10 cellular contexts compared by ENCODE assay signal in the genomic region with DNA sequence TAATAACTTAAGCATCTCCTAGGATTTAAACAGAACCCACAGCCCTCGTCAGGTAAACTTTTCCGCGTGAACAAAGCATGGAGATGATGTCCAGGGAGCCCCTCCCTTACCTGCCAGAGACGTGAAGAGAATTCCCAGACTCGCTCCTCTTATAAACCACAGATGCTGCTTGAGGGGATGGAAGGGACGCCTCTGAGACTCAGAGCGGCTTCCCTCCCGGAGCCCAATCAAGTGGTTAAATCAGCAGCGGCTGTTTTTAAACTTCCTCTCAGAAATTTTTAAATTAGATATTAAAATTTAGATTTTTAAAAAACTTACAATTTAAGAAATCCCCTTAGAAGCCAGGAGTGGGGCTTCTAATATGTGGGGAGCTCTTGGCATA.
DNase-seq lines count a peak whose midpoint lies in the region; ATAC-seq and TF ChIP-seq lines count a peak whose summit lies in the region.
"Had no signal": no experiment of that assay in that cellular context is flagged by ENCODE, and none has a peak within 500 bp of the region (broad histone marks: within the 10 kb centered on the region; RNA-seq: fewer than 3 reads in every experiment).

No MANE protein-coding gene starts in this region.

- peak overlapping the region; percentile 97 for H3K27ac Mint-ChIP-seq in activated CD8-positive, alpha-beta T cell treated with anti-CD3 and anti-CD28 coated beads, Interleukin-2, amount 10 ng/mL, durations not matched to agents 7 days and 5 days

- no peak for DNase-seq in activated CD8-positive, alpha-beta T cell treated with anti-CD3 and anti-CD28 coated beads, Interleukin-2, amount 10 ng/mL, durations not matched to agents 7 days and 5 days
- DNase-seq in mesenchymal stem cell (no peak), germinal center (ENCODE audit: low spot score) (no peak), PC-9 (no peak), NCI-H2029 (lab: John Stamatoyannopoulos, UW) (no peak)
- DNase-seq: Karpas-422 had no signal

- H3K79me1 ChIP-seq in mesenchymal stem cell (replicated peaks; ENCODE audit: low read length, poor library complexity, severe bottlenecking): peaks cover 57% of the 10 kb centered on the region

- H3K79me2 ChIP-seq in ACC112 (ENCODE audit: control insufficient read depth, insufficient read depth, low read length, unreplicated experiment): peaks cover 53% of the 10 kb centered on the region
- H3K79me2 ChIP-seq in PC-9 (ENCODE audit: low read depth): no peaks in the 10 kb centered on the region

- H2AFZ ChIP-seq in ACC112 (ENCODE audit: low read length, unreplicated experiment): no peak overlapping the region
- no peak overlapping the region for H2AFZ ChIP-seq in mesenchymal stem cell (ENCODE audit: low read depth, low read length)
- H2AFZ ChIP-seq in PC-9: no peak overlapping the region

- H3K9ac ChIP-seq in mesenchymal stem cell (ENCODE audit: low read length): peak overlapping the region; percentile 77

- H3K4me1 ChIP-seq in ACC112 (ENCODE audit: control insufficient read depth, insufficient read depth, low read length, unreplicated experiment): peaks cover 27% of the 10 kb centered on the region
- peaks cover 28% of the 10 kb centered on the region for H3K4me1 ChIP-seq in mesenchymal stem cell (ENCODE audit: control insufficient read depth, insufficient read depth, low read depth, low read length)
- no peaks in the 10 kb centered on the region for H3K4me1 ChIP-seq in PC-9 (replicated peaks; ENCODE audit: insufficient read depth)

- H3K18ac ChIP-seq in mesenchymal stem cell (ENCODE audit: low read depth in 1 of 2, low read length in 2 of 2): peak overlapping the region in 1 of 2 experiments; percentile 59

- no peak overlapping the region for H3K4ac ChIP-seq in mesenchymal stem cell (ENCODE audit: low read depth in 1 of 2, low read length in 2 of 2)

- no TSS peak for BruUV-seq in PC-9 (replicated peaks; lab: Mats Ljungman, UMichigan)

- peaks cover 76% of the 10 kb centered on the region for H3K4me1 Mint-ChIP-seq in activated CD8-positive, alpha-beta T cell treated with anti-CD3 and anti-CD28 coated beads, Interleukin-2, amount 10 ng/mL, durations not matched to agents 7 days and 5 days (ENCODE audit: low read depth)

- H3K4me3 ChIP-seq in ACC112 (ENCODE audit: low read depth, low read length) (no peak overlapping the region), mesenchymal stem cell (ENCODE audit: insufficient read depth in 1 of 2, low read depth in 1 of 2, low read length in 2 of 2) (no peak overlapping the region), PC-9 (no peak overlapping the region)

- intact Hi-C loops in PC-9 (cut with micrococcal nuclease; ENCODE audit: unreplicated experiment): no loop called here

- peak; percentile 1 for ATAC-seq in GM19035 (IDR thresholded peaks at IDR 0.05; ENCODE audit: unreplicated experiment)
- peak; percentile 6 for ATAC-seq in activated CD8-positive, alpha-beta T cell treated with anti-CD3 and anti-CD28 coated beads, Interleukin-2, amount 10 ng/mL, durations not matched to agents 7 days and 5 days
- no peak for ATAC-seq in HG02763 (IDR thresholded peaks at IDR 0.05; ENCODE audit: unreplicated experiment)
- ATAC-seq: Right ventricle myocardium inferior had no signal

- H3K4me2 ChIP-seq in mesenchymal stem cell (ENCODE audit: low read length, poor library complexity, severe bottlenecking) (no peak overlapping the region), PC-9 (no peak overlapping the region)

- H3K23ac ChIP-seq in mesenchymal stem cell (ENCODE audit: low read length in 2 of 2): no peak overlapping the region

- peak overlapping the region; percentile 56 for H3K4me3 Mint-ChIP-seq in activated CD8-positive, alpha-beta T cell treated with anti-CD3 and anti-CD28 coated beads, Interleukin-2, amount 10 ng/mL, durations not matched to agents 7 days and 5 days

- no peaks in the 10 kb centered on the region; the same call in 1 of the 2 replicates for H3K9me2 ChIP-seq in PC-9 (ENCODE audit: insufficient read depth)

- no peak overlapping the region for H4K8ac ChIP-seq in mesenchymal stem cell (ENCODE audit: low read length)

- no peaks in the 10 kb centered on the region for H3K27me3 Mint-ChIP-seq in activated CD8-positive, alpha-beta T cell treated with anti-CD3 and anti-CD28 coated beads, Interleukin-2, amount 10 ng/mL, durations not matched to agents 7 days and 5 days (ENCODE audit: low read depth)

- H3K27ac ChIP-seq in ACC112 (ENCODE audit: low read depth, low read length): peak overlapping the region; percentile 74
- peak overlapping the region; percentile 68 for H3K27ac ChIP-seq in mesenchymal stem cell (ENCODE audit: low read length, poor library complexity, severe bottlenecking)
- no peak overlapping the region for H3K27ac ChIP-seq in PC-9

- H3K14ac ChIP-seq in mesenchymal stem cell (ENCODE audit: low read length in 2 of 2): no peak overlapping the region

- H2BK15ac ChIP-seq in mesenchymal stem cell (ENCODE audit: low read depth, poor library complexity, severe bottlenecking): no peak overlapping the region

- no peaks in the 10 kb centered on the region for H3K9me3 Mint-ChIP-seq in activated CD8-positive, alpha-beta T cell treated with anti-CD3 and anti-CD28 coated beads, Interleukin-2, amount 10 ng/mL, durations not matched to agents 7 days and 5 days (ENCODE audit: insufficient read depth)

- no peak overlapping the region for H2BK120ac ChIP-seq in mesenchymal stem cell (ENCODE audit: low read depth, low read length)

- H3F3A ChIP-seq in PC-9 (ENCODE audit: insufficient read depth, low read depth): no peaks in the 10 kb centered on the region

- H3K27me3 ChIP-seq in ACC112 (ENCODE audit: insufficient read depth, low read length): no peaks in the 10 kb centered on the region
- no peaks in the 10 kb centered on the region for H3K27me3 ChIP-seq in mesenchymal stem cell (ENCODE audit: control insufficient read depth in 1 of 2, insufficient read depth in 1 of 2, low read length in 2 of 2)
- no peaks in the 10 kb centered on the region for H3K27me3 ChIP-seq in PC-9 (ENCODE audit: insufficient read depth, low read depth)

- H2BK12ac ChIP-seq in mesenchymal stem cell (ENCODE audit: low read length in 2 of 2): peak overlapping the region in 1 of 2 experiments; percentile 86

- H3K36me3 Mint-ChIP-seq in activated CD8-positive, alpha-beta T cell treated with anti-CD3 and anti-CD28 coated beads, Interleukin-2, amount 10 ng/mL, durations not matched to agents 7 days and 5 days (ENCODE audit: low read depth): peaks cover 27% of the 10 kb centered on the region

- CTCF ChIA-PET in activated CD8-positive, alpha-beta T cell treated with anti-CD3 and anti-CD28 coated beads, Interleukin-2, amount 10 ng/mL, durations not matched to agents 7 days and 5 days (lab: Charles Lee): interaction anchor here (0.6 to 5.5 kb wide), 11 partner anchors 10 to 82 kb away, joined by 3 to 37 read pairs (median 5); partner anchors contain the start of gene RAPGEF1
- CTCF ChIA-PET in PC-9 (lab: Charles Lee): no interaction called here

- TF ChIP-seq CTCF in PC-9 (conservative IDR thresholded peaks at IDR 0.05): no peak

- WGBS in mesenchymal stem cell: 76% methylated on average over 5 of the region's 9 CpGs

- no peak overlapping the region for H4K91ac ChIP-seq in mesenchymal stem cell (ENCODE audit: low read length)

- H2BK5ac ChIP-seq in mesenchymal stem cell (ENCODE audit: low read depth, low read length, poor library complexity, severe bottlenecking): peak overlapping the region; percentile 5

- H4K20me1 ChIP-seq in PC-9 (ENCODE audit: insufficient read depth): no peaks in the 10 kb centered on the region

- H3K9me3 ChIP-seq in mesenchymal stem cell (ENCODE audit: control insufficient read depth, low read length) (no peaks in the 10 kb centered on the region), PC-9 (ENCODE audit: insufficient read depth, low read depth) (no peaks in the 10 kb centered on the region)

- POLR2A ChIA-PET in activated CD8-positive, alpha-beta T cell treated with anti-CD3 and anti-CD28 coated beads, Interleukin-2, amount 10 ng/mL, durations not matched to agents 7 days and 5 days (lab: Charles Lee): interaction anchor here (0.6 to 3.7 kb wide), 13 partner anchors 9 to 543 kb away, joined by 3 to 37 read pairs (median 4); partner anchors contain the start of gene MED27
- POLR2A ChIA-PET in PC-9 (lab: Charles Lee; ENCODE audit: unreplicated experiment): interaction anchor here (0.7 kb wide), 1 partner anchor 32 kb away, joined by 6 read pairs; no protein-coding TSS in a partner anchor

- peak overlapping the region; percentile 74 for H2AK5ac ChIP-seq in mesenchymal stem cell (ENCODE audit: low read length, severe bottlenecking)

- no peaks in the 10 kb centered on the region for H3K36me3 ChIP-seq in ACC112 (ENCODE audit: insufficient read depth, low read length)
- no peaks in the 10 kb centered on the region for H3K36me3 ChIP-seq in mesenchymal stem cell (ENCODE audit: control insufficient read depth in 1 of 2, insufficient read depth in 2 of 2, low read depth in 1 of 2, low read length in 2 of 2)
- H3K36me3 ChIP-seq in PC-9 (ENCODE audit: low read depth): no peaks in the 10 kb centered on the region
